In genomic region chr18:22930089-22930713, GRCh38 we compare ENCODE assay signal across 8 cellular contexts. TPM values are rescaled to one million over a fixed set of nuclear protein-coding genes. Genes with fewer than 3 reads are reported as not detected.
A peak's percentile ranks its signal among the peaks of the same experiment; 100 is the strongest.
DNase-seq lines count a peak whose midpoint lies in the region; ATAC-seq lines count a peak whose summit lies in the region.

No MANE protein-coding gene starts in this region.

- ATAC-seq in HG03175 (IDR thresholded peaks at IDR 0.05; ENCODE audit: unreplicated experiment), result peak; percentile 45

- peak; percentile 80 for DNase-seq in NCI-H82 (lab: John Stamatoyannopoulos, UW)
- no peak for DNase-seq in NCI-H82 treated with DMSO at 0.1 percent for 48 hours (lab: John Stamatoyannopoulos, UW; ENCODE audit: unreplicated experiment)
- peak; percentile 6 for DNase-seq in NCI-H345 treated with DMSO at 0.1 percent for 48 hours (lab: John Stamatoyannopoulos, UW; ENCODE audit: unreplicated experiment)
- DNase-seq in activated CD4-positive, alpha-beta T cell treated with anti-CD3 and anti-CD28 coated beads, Interleukin-2, amount 50 U/mL, for 1 hour, result peak; percentile 80
- DNase-seq in dermis microvascular lymphatic vessel endothelial cell (ENCODE audit: low read depth in 2 of 2), result peak; percentile 55 to 77
- DNase-seq in medulla oblongata (ENCODE audit: extremely low spot score), result peak; percentile 78
- peak; percentile 42 to 65 for DNase-seq in stimulated activated CD8-positive, alpha-beta memory T cell treated with anti-CD3 and anti-CD28 coated beads, Interleukin-15, amount 100 ng/mL, for 4 hours (ENCODE audit: low read depth in 2 of 2)

RNA-seq across cellular contexts. Expression of gene RBBP8, which starts 2.9 kb away (rescaled TPM):
- 10.5 and 14.0 TPM in 2 replicates for total RNA-seq in dermis microvascular lymphatic vessel endothelial cell
